In the genomic region with DNA sequence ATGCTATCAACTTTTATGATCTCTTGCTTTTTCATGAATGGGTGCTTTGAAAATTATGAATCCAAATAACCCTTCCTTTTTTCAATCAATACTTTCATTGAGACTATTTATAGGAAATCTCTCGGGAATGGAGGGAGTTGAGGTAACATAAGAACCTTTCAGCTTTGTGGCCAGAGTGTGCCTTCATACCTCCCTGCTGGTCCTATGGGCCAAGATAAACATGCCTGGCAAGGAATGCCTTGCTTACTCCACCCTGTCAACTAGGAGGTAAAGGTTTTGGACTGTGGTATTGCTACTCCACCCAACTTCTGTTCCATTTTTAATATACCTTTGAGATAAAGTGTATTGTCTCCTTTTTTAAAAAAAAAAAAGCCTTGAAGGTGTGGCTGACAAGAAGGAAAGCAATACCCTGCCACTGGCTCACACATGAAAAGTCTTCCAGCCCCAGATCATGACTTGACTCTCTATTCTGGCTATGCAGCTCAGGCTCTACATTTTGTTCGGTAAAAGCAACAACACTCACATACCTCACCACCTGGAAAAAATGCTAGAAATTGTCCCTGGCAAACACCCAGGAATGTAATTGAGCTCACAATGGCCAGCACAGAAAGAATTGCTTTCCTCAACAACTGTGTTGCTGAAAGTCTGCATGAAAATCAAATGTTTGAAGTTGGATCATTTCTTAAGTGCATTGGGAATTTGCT, we compare ENCODE assay signal across 1 cellular context.
TF ChIP-seq lines count a peak whose summit lies in the region.

No MANE protein-coding gene starts in this region.

TF ChIP-seq in GM23338, 12 proteins besides CTCF, POLR2A, EP300 and RAD21 (continued from another document):
- TF ChIP-seq, protein P1, sequence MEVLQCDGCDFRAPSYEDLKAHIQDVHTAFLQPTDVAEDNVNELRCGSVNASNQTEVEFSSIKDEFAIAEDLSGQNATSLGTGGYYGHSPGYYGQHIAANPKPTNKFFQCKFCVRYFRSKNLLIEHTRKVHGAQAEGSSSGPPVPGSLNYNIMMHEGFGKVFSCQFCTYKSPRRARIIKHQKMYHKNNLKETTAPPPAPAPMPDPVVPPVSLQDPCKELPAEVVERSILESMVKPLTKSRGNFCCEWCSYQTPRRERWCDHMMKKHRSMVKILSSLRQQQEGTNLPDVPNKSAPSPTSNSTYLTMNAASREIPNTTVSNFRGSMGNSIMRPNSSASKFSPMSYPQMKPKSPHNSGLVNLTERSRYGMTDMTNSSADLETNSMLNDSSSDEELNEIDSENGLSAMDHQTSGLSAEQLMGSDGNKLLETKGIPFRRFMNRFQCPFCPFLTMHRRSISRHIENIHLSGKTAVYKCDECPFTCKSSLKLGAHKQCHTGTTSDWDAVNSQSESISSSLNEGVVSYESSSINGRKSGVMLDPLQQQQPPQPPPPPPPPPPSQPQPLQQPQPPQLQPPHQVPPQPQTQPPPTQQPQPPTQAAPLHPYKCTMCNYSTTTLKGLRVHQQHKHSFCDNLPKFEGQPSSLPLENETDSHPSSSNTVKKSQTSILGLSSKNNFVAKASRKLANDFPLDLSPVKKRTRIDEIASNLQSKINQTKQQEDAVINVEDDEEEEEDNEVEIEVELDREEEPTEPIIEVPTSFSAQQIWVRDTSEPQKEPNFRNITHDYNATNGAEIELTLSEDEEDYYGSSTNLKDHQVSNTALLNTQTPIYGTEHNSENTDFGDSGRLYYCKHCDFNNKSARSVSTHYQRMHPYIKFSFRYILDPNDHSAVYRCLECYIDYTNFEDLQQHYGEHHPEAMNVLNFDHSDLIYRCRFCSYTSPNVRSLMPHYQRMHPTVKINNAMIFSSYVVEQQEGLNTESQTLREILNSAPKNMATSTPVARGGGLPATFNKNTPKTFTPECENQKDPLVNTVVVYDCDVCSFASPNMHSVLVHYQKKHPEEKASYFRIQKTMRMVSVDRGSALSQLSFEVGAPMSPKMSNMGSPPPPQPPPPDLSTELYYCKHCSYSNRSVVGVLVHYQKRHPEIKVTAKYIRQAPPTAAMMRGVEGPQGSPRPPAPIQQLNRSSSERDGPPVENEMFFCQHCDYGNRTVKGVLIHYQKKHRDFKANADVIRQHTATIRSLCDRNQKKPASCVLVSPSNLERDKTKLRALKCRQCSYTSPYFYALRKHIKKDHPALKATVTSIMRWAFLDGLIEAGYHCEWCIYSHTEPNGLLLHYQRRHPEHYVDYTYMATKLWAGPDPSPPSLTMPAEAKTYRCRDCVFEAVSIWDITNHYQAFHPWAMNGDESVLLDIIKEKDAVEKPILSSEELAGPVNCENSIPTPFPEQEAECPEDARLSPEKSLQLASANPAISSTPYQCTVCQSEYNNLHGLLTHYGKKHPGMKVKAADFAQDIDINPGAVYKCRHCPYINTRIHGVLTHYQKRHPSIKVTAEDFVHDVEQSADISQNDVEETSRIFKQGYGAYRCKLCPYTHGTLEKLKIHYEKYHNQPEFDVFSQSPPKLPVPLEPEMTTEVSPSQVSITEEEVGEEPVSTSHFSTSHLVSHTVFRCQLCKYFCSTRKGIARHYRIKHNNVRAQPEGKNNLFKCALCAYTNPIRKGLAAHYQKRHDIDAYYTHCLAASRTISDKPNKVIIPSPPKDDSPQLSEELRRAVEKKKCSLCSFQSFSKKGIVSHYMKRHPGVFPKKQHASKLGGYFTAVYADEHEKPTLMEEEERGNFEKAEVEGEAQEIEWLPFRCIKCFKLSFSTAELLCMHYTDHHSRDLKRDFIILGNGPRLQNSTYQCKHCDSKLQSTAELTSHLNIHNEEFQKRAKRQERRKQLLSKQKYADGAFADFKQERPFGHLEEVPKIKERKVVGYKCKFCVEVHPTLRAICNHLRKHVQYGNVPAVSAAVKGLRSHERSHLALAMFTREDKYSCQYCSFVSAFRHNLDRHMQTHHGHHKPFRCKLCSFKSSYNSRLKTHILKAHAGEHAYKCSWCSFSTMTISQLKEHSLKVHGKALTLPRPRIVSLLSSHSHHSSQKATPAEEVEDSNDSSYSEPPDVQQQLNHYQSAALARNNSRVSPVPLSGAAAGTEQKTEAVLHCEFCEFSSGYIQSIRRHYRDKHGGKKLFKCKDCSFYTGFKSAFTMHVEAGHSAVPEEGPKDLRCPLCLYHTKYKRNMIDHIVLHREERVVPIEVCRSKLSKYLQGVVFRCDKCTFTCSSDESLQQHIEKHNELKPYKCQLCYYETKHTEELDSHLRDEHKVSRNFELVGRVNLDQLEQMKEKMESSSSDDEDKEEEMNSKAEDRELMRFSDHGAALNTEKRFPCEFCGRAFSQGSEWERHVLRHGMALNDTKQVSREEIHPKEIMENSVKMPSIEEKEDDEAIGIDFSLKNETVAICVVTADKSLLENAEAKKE (CRISPR knock-in tag; IDR thresholded peaks at IDR 0.05): no peak
- TF ChIP-seq EZH2 (IDR thresholded peaks at IDR 0.05; ENCODE audit: low read depth, unreplicated experiment): no peak
- no peak for TF ChIP-seq NANOG (IDR thresholded peaks at IDR 0.05; ENCODE audit: borderline replicate concordance)
- TF ChIP-seq EZH2phosphoT487 (IDR thresholded peaks at IDR 0.05; ENCODE audit: unreplicated experiment): no peak
- TF ChIP-seq JUNB (IDR thresholded peaks at IDR 0.05; ENCODE audit: unreplicated experiment): no peak
